8 cellular contexts compared by ENCODE assay signal in the genomic region with DNA sequence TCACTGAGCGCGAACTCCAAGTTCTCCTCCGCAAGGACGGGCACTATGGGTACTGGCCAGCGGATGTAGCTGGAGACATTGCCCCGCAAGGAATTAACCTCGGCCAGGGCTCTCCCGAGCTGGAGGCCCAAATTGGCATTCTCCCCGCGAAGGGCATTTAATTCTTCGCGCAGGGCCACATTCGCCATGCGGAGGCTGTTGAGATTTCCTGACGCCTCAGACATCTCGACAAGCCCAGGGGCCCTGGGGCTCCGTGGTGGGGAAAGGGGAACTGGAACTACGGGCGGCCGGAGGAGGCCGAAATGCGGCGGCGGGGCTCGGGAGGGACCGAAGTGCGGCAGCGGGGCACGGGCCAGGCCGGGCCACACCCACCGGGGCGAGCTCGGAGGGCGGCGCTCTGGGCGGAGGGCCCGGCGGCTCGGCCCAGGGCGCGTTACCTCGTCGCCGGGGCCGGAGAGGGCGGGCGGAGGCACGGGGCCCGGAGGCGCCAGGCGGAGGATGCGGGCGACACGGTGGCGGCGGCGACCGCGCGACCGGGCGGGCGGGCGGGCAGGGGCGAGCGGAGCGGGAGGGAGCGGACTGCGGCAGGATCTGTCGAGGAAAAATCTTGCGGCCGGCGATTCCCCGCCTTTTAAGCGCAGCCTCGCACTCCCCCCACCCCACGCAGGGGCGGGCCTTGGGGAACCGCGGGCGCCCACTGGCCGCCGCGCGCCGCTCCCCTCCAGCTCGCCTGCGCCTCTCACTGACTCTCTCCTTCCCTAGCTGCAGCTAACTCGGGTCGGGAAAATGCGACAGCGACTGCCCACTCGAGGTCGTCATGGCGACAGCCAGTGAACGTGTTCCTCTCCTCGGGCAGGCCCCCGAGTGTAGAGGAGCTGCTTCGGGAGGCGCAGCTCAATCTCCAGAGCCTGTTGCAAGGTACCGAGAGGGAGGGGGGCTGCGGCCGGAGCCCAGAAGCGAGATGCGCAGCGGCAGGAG. TPM values are rescaled to one million over a fixed set of nuclear protein-coding genes. Genes with fewer than 3 reads are reported as not detected.
DNase-seq lines count a peak whose midpoint lies in the region; ATAC-seq and TF ChIP-seq lines count a peak whose summit lies in the region.

TSS of gene RTL5 (minus strand) at position 599 of the 978 bp plus-strand sequence.

- H3K4me3 Mint-ChIP-seq in CD14-positive monocyte (peak within 1 kb of the TSS; percentile 71 to 72), osteocyte (ENCODE audit: unreplicated experiment) (peak within 1 kb of the TSS; percentile 81)

- H3K4me1 Mint-ChIP-seq in CD14-positive monocyte (peaks cover 49% of the 10 kb centered on the region), osteocyte (ENCODE audit: unreplicated experiment) (peaks cover 15% of the 10 kb centered on the region)

- H3K36me3 ChIP-seq in SK-N-MC (ENCODE audit: insufficient read depth, low read length) (no peaks in the 10 kb centered on the region), adrenal gland (replicated peaks in 1 of 2) (no peaks in the 10 kb centered on the region), tibial artery (peaks cover 0 to 9% (median 0%) of the 10 kb centered on the region in 3 donors)

- H3K27me3 Mint-ChIP-seq in CD14-positive monocyte (ENCODE audit: low read depth in 3 of 3) = peaks cover 0 to 31% (median 3%) of the 10 kb centered on the region in 3 donors
- H3K27me3 Mint-ChIP-seq in osteocyte (ENCODE audit: unreplicated experiment) = no peaks in the 10 kb centered on the region

- H3K9me3 Mint-ChIP-seq in CD14-positive monocyte = peaks cover 0 to 8% (median 3%) of the 10 kb centered on the region in 7 donors
- no peaks in the 10 kb centered on the region for H3K9me3 Mint-ChIP-seq in osteocyte (ENCODE audit: unreplicated experiment)

- intact Hi-C loops in CD14-positive monocyte (cut with micrococcal nuclease) (loop anchor here in 1 of 2 donors (10.0 kb wide), 1 partner anchor 53 kb away; the partner anchor contains the start of gene PIN4), adrenal gland (cut with DNase I) (no loop called here), Right ventricle myocardium superior (cut with DNase I) (no loop called here), tibial artery (cut with DNase I; ENCODE audit: low total_unique reads) (loop anchor here (5.0 kb wide), 1 partner anchor 129 kb away; no protein-coding TSS in a partner anchor)

- H3K27ac ChIP-seq in SK-N-MC (no peak within 1 kb of the TSS), adrenal gland (peak within 1 kb of the TSS in 2 of 5 donors; percentile 68 to 89), tibial artery (peak within 1 kb of the TSS; percentile 80 to 85)

- peak; percentile 50 for ATAC-seq in GM21367 (IDR thresholded peaks at IDR 0.05; ENCODE audit: unreplicated experiment)
- peak; percentile 96 for ATAC-seq in Right ventricle myocardium superior (ENCODE audit: poor library complexity)

- H3K4me3 ChIP-seq in SK-N-MC (peak within 1 kb of the TSS; percentile 58), adrenal gland (peak within 1 kb of the TSS in 1 of 4 donors; percentile 63), tibial artery (peak within 1 kb of the TSS; percentile 60 to 67)

- TF ChIP-seq CTCF in CD14-positive monocyte (IDR thresholded peaks at IDR 0.05) (no peak), adrenal gland (IDR thresholded peaks at IDR 0.05) (no peak), osteocyte (IDR thresholded peaks at IDR 0.05) (peak; percentile 13), tibial artery (IDR thresholded peaks at IDR 0.05) (no peak)

- peak; percentile 52 for DNase-seq in CD14-positive monocyte (ENCODE audit: low spot score)
- peak; percentile 82 for DNase-seq in M059J (ENCODE audit: low read depth)
- DNase-seq in SK-N-MC (ENCODE audit: low read depth, low spot score) = no peak
- DNase-seq in adrenal gland = peak; percentile 84 to 97 (median 91)
- peak; percentile 89 for DNase-seq in Right ventricle myocardium superior
- DNase-seq in osteocyte (ENCODE audit: extremely low spot score, unreplicated experiment) = peak; percentile 93
- peak; percentile 91 to 96 for DNase-seq in tibial artery

- no peaks in the 10 kb centered on the region for H3K4me1 ChIP-seq in adrenal gland (replicated peaks in 1 of 2)
- peaks cover 0 to 34% (median 3%) of the 10 kb centered on the region in 4 donors for H3K4me1 ChIP-seq in tibial artery

- H3K9me3 ChIP-seq in SK-N-MC (ENCODE audit: low read depth, low read length) = no peaks in the 10 kb centered on the region
- no peaks in the 10 kb centered on the region for H3K9me3 ChIP-seq in adrenal gland (replicated peaks in 1 of 3)
- peaks cover 0 to 5% (median 0%) of the 10 kb centered on the region in 3 donors for H3K9me3 ChIP-seq in tibial artery

- WGBS in adrenal gland, 4 donors = 1 to 50% (median 16%) methylated on average over 38 to 89 of the region's 106 CpGs; no CpG with 5 or more reads in 1 of the 4 donors

- H3K9ac ChIP-seq in SK-N-MC (ENCODE audit: insufficient read length) = no peak within 1 kb of the TSS

- peak within 1 kb of the TSS in 5 of 7 donors; percentile 50 to 64 (median 64) for H3K27ac Mint-ChIP-seq in CD14-positive monocyte
- peak within 1 kb of the TSS; percentile 88 for H3K27ac Mint-ChIP-seq in osteocyte (ENCODE audit: unreplicated experiment)

- TF ChIP-seq POLR2A in adrenal gland (IDR thresholded peaks at IDR 0.05) = peak; percentile 31 to 69

- H3K36me3 Mint-ChIP-seq in CD14-positive monocyte (peaks cover 34 to 67% of the 10 kb centered on the region in 2 donors), osteocyte (ENCODE audit: unreplicated experiment) (no peaks in the 10 kb centered on the region)

- H3K27me3 ChIP-seq in adrenal gland = peaks cover 11% of the 10 kb centered on the region
- no peaks in the 10 kb centered on the region for H3K27me3 ChIP-seq in tibial artery

RNA-seq across cellular contexts. Expression of gene RTL5, which starts in this region (rescaled TPM):
- polyA plus RNA-seq in CD14-positive monocyte (under 1 TPM; 0.24 to 0.59 TPM), adrenal gland (1 to 10 TPM; 2.8 to 7.5 (median 5.3) TPM)
- 0.12 and 0.39 TPM in 2 replicates for total RNA-seq in M059J (2014; rRNA removed; shearing (Covaris generic))
- total RNA-seq in adrenal gland (1 to 10 TPM; 1.3 to 6.8 (median 4.6) TPM), Right ventricle myocardium superior (2.4 TPM), osteocyte (19.5 and 19.9 TPM in 2 replicates)

Comparison
In these comparisons a context has a peak if more than half of its experiments do, and no peak if none do; other contexts are left out.
1. Peak in DNase-seq in CD14-positive monocyte; RNA of the gene not detected or under 1 TPM.
2. Peak in DNase-seq in M059J; RNA of the gene not detected or under 1 TPM.